Comparison of ENCODE assay signal across 9 cellular contexts in genomic region chr1:55257958-55258357, GRCh38.
DNase-seq lines count a peak whose midpoint lies in the region; ATAC-seq and TF ChIP-seq lines count a peak whose summit lies in the region.
"Had no signal": no experiment of that assay in that cellular context is flagged by ENCODE, and none has a peak within 500 bp of the region (broad histone marks: within the 10 kb centered on the region; RNA-seq: fewer than 3 reads in every experiment).

No MANE protein-coding gene starts in this region.

- H3K36me3 Mint-ChIP-seq in memory B cell: no peaks in the 10 kb centered on the region

- H3K27ac Mint-ChIP-seq in memory B cell: peak overlapping the region; percentile 94

- H3K27me3 Mint-ChIP-seq in memory B cell: no peaks in the 10 kb centered on the region

- H3K9me3 Mint-ChIP-seq in memory B cell: no peaks in the 10 kb centered on the region

- peak; percentile 24 for DNase-seq in activated CD4-positive, alpha-beta T cell treated with anti-CD3 and anti-CD28 coated beads for 1 hour
- peak; percentile 50 to 57 for DNase-seq in memory B cell (ENCODE audit: low spot score in 2 of 2)
- DNase-seq in RWPE1 (ENCODE audit: low spot score): no peak
- DNase-seq in T1000 (lab: John Stamatoyannopoulos, UW): no peak
- no peak for DNase-seq in head of caudate nucleus
- DNase-seq: kidney had no signal

- TF ChIP-seq CTCF in RWPE1 (conservative IDR thresholded peaks at IDR 0.05; ENCODE audit: low read depth): no peak

- ATAC-seq in GM18498 (IDR thresholded peaks at IDR 0.05; ENCODE audit: unreplicated experiment) (peak; percentile 65), HG02884 (IDR thresholded peaks at IDR 0.05; ENCODE audit: unreplicated experiment) (peak; percentile 59), memory B cell (ENCODE audit: low read depth) (peak; percentile 66), GM18873 (IDR thresholded peaks at IDR 0.05; ENCODE audit: low FRiP score, unreplicated experiment) (no peak)

- H3K27ac ChIP-seq in RWPE1: no peak overlapping the region

- intact Hi-C loops in head of caudate nucleus (cut with DNase I): no loop called here

- peaks cover 52% of the 10 kb centered on the region for H3K4me1 Mint-ChIP-seq in memory B cell

- CTCF ChIA-PET in RWPE1 (lab: Yijun Ruan, JAX): interaction anchor here (0.6 kb wide), 1 partner anchor 316 kb away, joined by 3 read pairs; no protein-coding TSS in a partner anchor

- H3K4me3 Mint-ChIP-seq in memory B cell: peak overlapping the region; percentile 52

- POLR2A ChIA-PET in RWPE1 (lab: Yijun Ruan, JAX; ENCODE audit: low non-redundant PET): interaction anchor here (0.5 kb wide), 1 partner anchor 10 kb away, joined by 13 read pairs; no protein-coding TSS in a partner anchor

Comparison
In these comparisons a context has a peak if more than half of its experiments do, and no peak if none do; other contexts are left out.
1. DNase-seq: peak in activated CD4-positive, alpha-beta T cell treated with anti-CD3 and anti-CD28 coated beads for 1 hour (single experiment) and memory B cell (2 of 2); none in RWPE1 (single experiment), T1000 (single experiment) and head of caudate nucleus (0 of 42).